In genomic region chr4:29263011-29263410, GRCh38 we compare ENCODE assay signal across 23 cellular contexts.
"Had no signal": no experiment of that assay in that cellular context is flagged by ENCODE, and none has a peak within 500 bp of the region (broad histone marks: within the 10 kb centered on the region; RNA-seq: fewer than 3 reads in every experiment).

No MANE protein-coding gene starts in this region.

- ATAC-seq: effector memory CD8-positive, alpha-beta T cell; foreskin keratinocyte; gastroesophageal sphincter; heart left ventricle; left colon; left lung; left ventricle myocardium superior; lower lobe of right lung; mucosa of descending colon had no signal

- H3K9me3 ChIP-seq: colonic mucosa, esophagus muscularis mucosa, gastroesophageal sphincter, left lung, lower lobe of right lung had no signal

- DNase-seq: colonic mucosa; cortex of kidney; effector CD8-positive, alpha-beta T cell; effector memory CD8-positive, alpha-beta T cell; endodermal cell; foreskin keratinocyte; heart left ventricle; hypothalamus; immature natural killer cell; islet precursor cell; kidney; kidney glomerular epithelial cell; left colon; left ventricle myocardium superior; lower lobe of right lung; mesenchymal stem cell; mucosa of descending colon had no signal

- H3K9me3 Mint-ChIP-seq: dendritic cell treated with granulocyte-macrophage colony-stimulating factor and Interleukin-4, amounts not matched to agents 40 ng/mL and 50 ng/mL, for 4 days; endodermal cell had no signal

- H3K27ac ChIP-seq: colonic mucosa, esophagus muscularis mucosa, foreskin keratinocyte, gastroesophageal sphincter, heart left ventricle, hepatocyte, left lung, lower lobe of right lung had no signal

- H3K27me3 ChIP-seq: colonic mucosa, esophagus muscularis mucosa, foreskin keratinocyte, gastroesophageal sphincter, heart left ventricle, hepatocyte, left lung had no signal

- H3K4me3 ChIP-seq: colonic mucosa, esophagus muscularis mucosa, gastroesophageal sphincter, heart left ventricle, hepatocyte, left lung, lower lobe of right lung, mucosa of descending colon had no signal

- H3K4me1 Mint-ChIP-seq: immature natural killer cell had no signal

- H3K4me2 ChIP-seq: hepatocyte had no signal

- H3K36me3 Mint-ChIP-seq: immature natural killer cell, mesothelial cell of epicardium had no signal

- H3K27ac Mint-ChIP-seq: dendritic cell treated with granulocyte-macrophage colony-stimulating factor and Interleukin-4, amounts not matched to agents 40 ng/mL and 50 ng/mL, for 4 days; effector memory CD8-positive, alpha-beta T cell; endodermal cell; immature natural killer cell; mesothelial cell of epicardium had no signal

- H3K27me3 Mint-ChIP-seq: dendritic cell treated with granulocyte-macrophage colony-stimulating factor and Interleukin-4, amounts not matched to agents 40 ng/mL and 50 ng/mL, for 4 days; effector memory CD8-positive, alpha-beta T cell had no signal

- H2AFZ ChIP-seq: hepatocyte had no signal

- H3K4me1 ChIP-seq: colonic mucosa, esophagus muscularis mucosa, gastroesophageal sphincter, heart left ventricle, left lung, lower lobe of right lung had no signal

- H3K36me3 ChIP-seq: colonic mucosa, esophagus muscularis mucosa, gastroesophageal sphincter, heart left ventricle, left lung, lower lobe of right lung had no signal

- H3K4me3 Mint-ChIP-seq: dendritic cell treated with granulocyte-macrophage colony-stimulating factor and Interleukin-4, amounts not matched to agents 40 ng/mL and 50 ng/mL, for 4 days; effector memory CD8-positive, alpha-beta T cell; endodermal cell; immature natural killer cell; mesothelial cell of epicardium had no signal
